In the genomic region with DNA sequence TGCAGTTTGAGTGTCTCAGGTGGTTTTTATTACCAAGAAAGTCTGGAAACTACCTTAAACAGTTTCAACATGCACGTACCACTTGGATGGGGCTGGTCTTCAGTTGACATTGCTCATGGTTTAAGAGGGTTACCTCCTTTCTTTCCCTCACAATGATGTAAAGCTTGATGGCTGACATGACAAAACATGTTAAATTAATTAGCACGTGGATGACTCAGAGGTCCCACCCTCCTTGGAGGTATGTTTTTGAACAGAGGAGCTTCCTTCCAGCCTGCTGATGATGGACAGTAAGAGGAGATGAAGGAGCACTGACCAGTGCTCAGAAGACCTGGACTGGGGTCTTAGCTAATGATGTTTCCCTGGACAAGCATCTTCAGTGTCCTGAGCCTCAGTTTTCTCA, we compare ENCODE assay signal across 30 cellular contexts.
"Had no signal": no experiment of that assay in that cellular context is flagged by ENCODE, and none has a peak within 500 bp of the region (broad histone marks: within the 10 kb centered on the region; RNA-seq: fewer than 3 reads in every experiment).

No MANE protein-coding gene starts in this region.

- ATAC-seq: esophagus mucosa; left ventricle myocardium superior; lower lobe of right lung; mucosa of descending colon; natural killer cell treated with Interleukin-12 subunit alpha and Interleukin-12 subunit beta and Interleukin-15 and Interleukin-18, amount 100 ng/mL, for 72 hours; right lobe of liver; stimulated activated naive CD8-positive, alpha-beta T cell treated with anti-CD3 and anti-CD28 coated beads, Interleukin-15, amount 100 ng/mL, for 72 hours; upper lobe of right lung had no signal

- DNase-seq: effector CD4-positive, alpha-beta T cell; foreskin melanocyte; glutamatergic neuron; hypothalamus; immature natural killer cell; islet precursor cell; left ventricle myocardium superior; lower lobe of right lung; mucosa of descending colon; naive B cell; right lobe of liver; small intestine; stimulated activated CD4-positive, alpha-beta T cell treated with anti-CD3 and anti-CD28 coated beads, Interleukin-15, amount 100 ng/mL, for 24 hours; stimulated activated CD4-positive, alpha-beta T cell treated with anti-CD3 and anti-CD28 coated beads, Interleukin-2, amount 100 ng/mL, for 48 hours; stimulated activated CD8-positive, alpha-beta memory T cell treated with anti-CD3 and anti-CD28 coated beads, Interleukin-4, amount 100 ng/mL, for 48 hours; stimulated activated naive CD4-positive, alpha-beta T cell; stimulated activated naive CD8-positive, alpha-beta T cell treated with anti-CD3 and anti-CD28 coated beads, Interleukin-15, amount 100 ng/mL, for 72 hours; transverse colon; upper lobe of right lung; uterus had no signal

- H3K4me3 ChIP-seq: dorsolateral prefrontal cortex, lower lobe of right lung, mucosa of descending colon, right lobe of liver, suprapubic skin, transverse colon, upper lobe of right lung, uterus had no signal

- H3K27me3 ChIP-seq: neutrophil, right lobe of liver, transverse colon, upper lobe of right lung, uterus had no signal

- H3K36me3 ChIP-seq: lower lobe of right lung, neutrophil, right lobe of liver, suprapubic skin, transverse colon, upper lobe of right lung, uterus had no signal

- H3K4me3 Mint-ChIP-seq: immature natural killer cell; memory B cell; naive B cell; natural killer cell treated with Interleukin-12 subunit alpha and Interleukin-12 subunit beta and Interleukin-15 and Interleukin-18, amount 100 ng/mL, for 72 hours; neural crest cell; stimulated activated naive CD8-positive, alpha-beta T cell treated with anti-CD3 and anti-CD28 coated beads, Interleukin-15, amount 100 ng/mL, for 72 hours had no signal

- H3K4me1 ChIP-seq: lower lobe of right lung, parathyroid adenoma, right lobe of liver, suprapubic skin, transverse colon, upper lobe of right lung, uterus had no signal

- H3K9me3 Mint-ChIP-seq: immature natural killer cell, memory B cell, neural crest cell had no signal

- H3K4me1 Mint-ChIP-seq: immature natural killer cell; memory B cell; naive B cell; neural crest cell; stimulated activated naive CD8-positive, alpha-beta T cell treated with anti-CD3 and anti-CD28 coated beads, Interleukin-15, amount 100 ng/mL, for 72 hours had no signal

- H3K27ac ChIP-seq: epithelial cell of prostate, lower lobe of right lung, neutrophil, parathyroid adenoma, right lobe of liver, suprapubic skin, transverse colon, upper lobe of right lung, uterus had no signal

- H3K9me3 ChIP-seq: lower lobe of right lung, mucosa of descending colon, neutrophil, right lobe of liver, suprapubic skin, transverse colon, upper lobe of right lung, uterus had no signal

- H3K27ac Mint-ChIP-seq: immature natural killer cell; memory B cell; naive B cell; natural killer cell treated with Interleukin-12 subunit alpha and Interleukin-12 subunit beta and Interleukin-15 and Interleukin-18, amount 100 ng/mL, for 72 hours; progenitor cell of endocrine pancreas had no signal

- H3K36me3 Mint-ChIP-seq: immature natural killer cell; memory B cell; naive B cell; natural killer cell treated with Interleukin-12 subunit alpha and Interleukin-12 subunit beta and Interleukin-15 and Interleukin-18, amount 100 ng/mL, for 72 hours had no signal
